ENCODE assay signal across 8 cellular contexts in the genomic region with DNA sequence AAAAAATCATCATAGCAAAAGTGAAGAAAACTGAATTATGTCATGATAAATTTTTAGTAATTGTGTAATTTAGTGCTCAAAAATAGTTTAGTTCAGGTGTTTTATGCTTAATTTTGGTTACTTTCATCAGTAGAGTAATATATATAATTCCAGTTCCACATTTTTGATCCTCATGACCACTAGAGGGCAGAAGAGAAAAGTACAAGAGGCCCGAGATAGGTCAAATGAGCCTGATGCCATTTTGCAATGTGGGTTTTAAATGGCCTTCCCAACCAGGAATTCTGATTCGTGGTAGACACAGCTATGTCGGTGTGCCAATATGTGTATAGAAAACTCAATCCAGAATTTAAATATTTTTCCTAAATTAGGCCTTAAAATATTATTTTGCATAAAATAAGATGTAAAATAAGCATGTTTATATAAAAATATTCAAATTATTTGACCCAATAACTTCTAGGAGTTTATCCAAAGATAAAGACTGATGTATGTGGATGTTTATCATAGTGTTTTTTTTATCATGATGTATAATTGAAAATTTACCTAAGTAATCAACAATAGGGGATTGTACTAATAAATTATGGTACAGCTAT.
A peak's percentile ranks its signal among the peaks of the same experiment; 100 is the strongest.
DNase-seq lines count a peak whose midpoint lies in the region; ATAC-seq and TF ChIP-seq lines count a peak whose summit lies in the region.

No MANE protein-coding gene starts in this region.

- ATAC-seq in esophagus mucosa, result peak; percentile 57
- ATAC-seq in naive thymus-derived CD8-positive, alpha-beta T cell, result peak; percentile 51 to 61
- no peak for ATAC-seq in stimulated activated memory B cell treated with anti-CD40 and anti-IgM and Interleukin-4, amounts not matched to agents 10 μg/mL and 1 μg/mL and 100 μg/mL, for 72 hours

- no peaks in the 10 kb centered on the region for H3K79me2 ChIP-seq in SK-N-SH (ENCODE audit: insufficient read depth)

- peaks cover 0 to 2% (median 0%) of the 10 kb centered on the region in 3 donors for H3K36me3 Mint-ChIP-seq in naive thymus-derived CD8-positive, alpha-beta T cell
- no peaks in the 10 kb centered on the region for H3K36me3 Mint-ChIP-seq in stimulated activated memory B cell treated with anti-CD40 and anti-IgM and Interleukin-4, amounts not matched to agents 10 μg/mL and 1 μg/mL and 100 μg/mL, for 72 hours
- no peaks in the 10 kb centered on the region for H3K36me3 Mint-ChIP-seq in activated T-helper 2 cell treated with anti-CD3 and anti-CD28 coated beads, Interferon-gamma antibody, Interleukin-2, Interleukin-4, amounts not matched to agents 10 μg/mL and 5 μg/mL and 100 μg/mL, durations not matched to agents 14 hours and 24 hours and 36 hours (ENCODE audit: low read depth)

- no peak overlapping the region for H3K4me3 Mint-ChIP-seq in naive thymus-derived CD8-positive, alpha-beta T cell
- H3K4me3 Mint-ChIP-seq in stimulated activated memory B cell treated with anti-CD40 and anti-IgM and Interleukin-4, amounts not matched to agents 10 μg/mL and 1 μg/mL and 100 μg/mL, for 72 hours, result no peak overlapping the region
- H3K4me3 Mint-ChIP-seq in activated T-helper 2 cell treated with anti-CD3 and anti-CD28 coated beads, Interferon-gamma antibody, Interleukin-2, Interleukin-4, amounts not matched to agents 10 μg/mL and 5 μg/mL and 100 μg/mL, durations not matched to agents 14 hours and 24 hours and 36 hours (ENCODE audit: low read depth), result no peak overlapping the region

- H3K4me1 Mint-ChIP-seq in naive thymus-derived CD8-positive, alpha-beta T cell, result no peaks in the 10 kb centered on the region
- H3K4me1 Mint-ChIP-seq in stimulated activated memory B cell treated with anti-CD40 and anti-IgM and Interleukin-4, amounts not matched to agents 10 μg/mL and 1 μg/mL and 100 μg/mL, for 72 hours, result no peaks in the 10 kb centered on the region
- no peaks in the 10 kb centered on the region for H3K4me1 Mint-ChIP-seq in activated T-helper 2 cell treated with anti-CD3 and anti-CD28 coated beads, Interferon-gamma antibody, Interleukin-2, Interleukin-4, amounts not matched to agents 10 μg/mL and 5 μg/mL and 100 μg/mL, durations not matched to agents 14 hours and 24 hours and 36 hours (ENCODE audit: low read depth)

- H3K4me2 ChIP-seq in SK-N-SH, result no peak overlapping the region

- H3K27ac ChIP-seq in SK-N-SH (ENCODE audit: low read depth in 2 of 2, low read length in 1 of 2), result no peak overlapping the region

- H3F3A ChIP-seq in SK-N-SH (replicated peaks; ENCODE audit: insufficient read depth), result no peaks in the 10 kb centered on the region

- TF ChIP-seq RAD21 in SK-N-SH (IDR thresholded peaks at IDR 0.05; ENCODE audit: low read length), result peak; percentile 89

- H3K9me3 ChIP-seq in SK-N-SH, result no peaks in the 10 kb centered on the region

- no peak overlapping the region for H3K27ac Mint-ChIP-seq in naive thymus-derived CD8-positive, alpha-beta T cell
- H3K27ac Mint-ChIP-seq in stimulated activated memory B cell treated with anti-CD40 and anti-IgM and Interleukin-4, amounts not matched to agents 10 μg/mL and 1 μg/mL and 100 μg/mL, for 72 hours, result no peak overlapping the region
- H3K27ac Mint-ChIP-seq in activated T-helper 2 cell treated with anti-CD3 and anti-CD28 coated beads, Interferon-gamma antibody, Interleukin-2, Interleukin-4, amounts not matched to agents 10 μg/mL and 5 μg/mL and 100 μg/mL, durations not matched to agents 14 hours and 24 hours and 36 hours, result no peak overlapping the region

- WGBS in SK-N-SH (ENCODE audit: low lambda C conversion rate), result 2% methylated on average over 3 of the region's 3 CpGs

- no peaks in the 10 kb centered on the region for H3K27me3 ChIP-seq in SK-N-SH (ENCODE audit: insufficient read depth)

- no peaks in the 10 kb centered on the region for H3K36me3 ChIP-seq in SK-N-SH (replicated peaks in 1 of 2; ENCODE audit: control insufficient read depth in 1 of 2, insufficient read depth in 2 of 2, low read length in 1 of 2)

- H3K4me1 ChIP-seq in SK-N-SH (ENCODE audit: control insufficient read depth in 1 of 2, insufficient read depth in 2 of 2, low read depth in 1 of 2, low read length in 1 of 2), result no peaks in the 10 kb centered on the region

- POLR2A ChIA-PET in SK-N-SH (lab: Yijun Ruan, JAX), result no interaction called here
- POLR2A ChIA-PET in naive thymus-derived CD8-positive, alpha-beta T cell (lab: Charles Lee), result no interaction called here

- H3K27me3 Mint-ChIP-seq in naive thymus-derived CD8-positive, alpha-beta T cell, result peaks cover 0 to 6% (median 0%) of the 10 kb centered on the region in 5 donors
- H3K27me3 Mint-ChIP-seq in stimulated activated memory B cell treated with anti-CD40 and anti-IgM and Interleukin-4, amounts not matched to agents 10 μg/mL and 1 μg/mL and 100 μg/mL, for 72 hours, result no peaks in the 10 kb centered on the region
- H3K27me3 Mint-ChIP-seq in activated T-helper 2 cell treated with anti-CD3 and anti-CD28 coated beads, Interferon-gamma antibody, Interleukin-2, Interleukin-4, amounts not matched to agents 10 μg/mL and 5 μg/mL and 100 μg/mL, durations not matched to agents 14 hours and 24 hours and 36 hours (ENCODE audit: low read depth), result peaks cover 11% of the 10 kb centered on the region

- DNase-seq in AG09319 (ENCODE audit: extremely low read depth, low read depth), result peak; percentile 36
- DNase-seq in NAMALWA (ENCODE audit: low spot score), result peak; percentile 77
- peak; percentile 78 for DNase-seq in SK-N-SH
- DNase-seq in naive thymus-derived CD8-positive, alpha-beta T cell, result peak in 6 of 10 donors; percentile 17 to 69 (median 40)
- DNase-seq in activated T-helper 2 cell treated with anti-CD3 and anti-CD28 coated beads, Interferon-gamma antibody, Interleukin-2, Interleukin-4, amounts not matched to agents 10 μg/mL and 5 μg/mL and 100 μg/mL, durations not matched to agents 14 hours and 24 hours and 36 hours (ENCODE audit: low spot score), result no peak

- H2AFZ ChIP-seq in SK-N-SH (ENCODE audit: low read depth), result no peak overlapping the region

- intact Hi-C loops in activated T-helper 2 cell treated with anti-CD3 and anti-CD28 coated beads, Interferon-gamma antibody, Interleukin-2, Interleukin-4, amounts not matched to agents 10 μg/mL and 5 μg/mL and 100 μg/mL, durations not matched to agents 14 hours and 24 hours and 36 hours (cut with micrococcal nuclease), result loop anchor here (1.0 to 5.0 kb wide), 5 partner anchors 44 to 351 kb away; no protein-coding TSS in a partner anchor

- no peaks in the 10 kb centered on the region for H4K20me1 ChIP-seq in SK-N-SH (ENCODE audit: insufficient read depth)

- H3K9ac ChIP-seq in SK-N-SH, result no peak overlapping the region

- no peaks in the 10 kb centered on the region for H3K9me2 ChIP-seq in SK-N-SH

- TF ChIP-seq CTCF in AG09319 (IDR thresholded peaks at IDR 0.05; ENCODE audit: low read depth, low read length) (peak; percentile 62), GM12872 (IDR thresholded peaks at IDR 0.05; ENCODE audit: insufficient read depth, low read depth, low read length) (peak; percentile 58), SK-N-SH (IDR thresholded peaks at IDR 0.05) (peak; percentile 82)

- no peak for TF ChIP-seq EP300 in SK-N-SH (IDR thresholded peaks at IDR 0.05; ENCODE audit: borderline replicate concordance in 1 of 2, low read depth in 1 of 2, low read length in 1 of 2)

- peak overlapping the region in 1 of 2 experiments; percentile 24; a peak in 1 of 4 replicates for H3K4me3 ChIP-seq in SK-N-SH (ENCODE audit: low read depth in 2 of 2, low read length in 1 of 2)

- CTCF ChIA-PET in SK-N-SH (lab: Yijun Ruan, JAX), result interaction anchor here (0.6 to 3.8 kb wide), 18 partner anchors 8 to 355 kb away, joined by 3 to 24 read pairs (median 6); a partner anchor contains a TSS

- H3K9me3 Mint-ChIP-seq in naive thymus-derived CD8-positive, alpha-beta T cell, result peaks cover 0 to 3% (median 0%) of the 10 kb centered on the region in 9 donors
- no peaks in the 10 kb centered on the region for H3K9me3 Mint-ChIP-seq in stimulated activated memory B cell treated with anti-CD40 and anti-IgM and Interleukin-4, amounts not matched to agents 10 μg/mL and 1 μg/mL and 100 μg/mL, for 72 hours
- H3K9me3 Mint-ChIP-seq in activated T-helper 2 cell treated with anti-CD3 and anti-CD28 coated beads, Interferon-gamma antibody, Interleukin-2, Interleukin-4, amounts not matched to agents 10 μg/mL and 5 μg/mL and 100 μg/mL, durations not matched to agents 14 hours and 24 hours and 36 hours, result no peaks in the 10 kb centered on the region

TF ChIP-seq in SK-N-SH, 30 proteins besides CTCF, POLR2A, EP300 and RAD21:
- no peak for TF ChIP-seq FOXJ3 (CRISPR knock-in tag; IDR thresholded peaks at IDR 0.05)
- TF ChIP-seq NRF1 (IDR thresholded peaks at IDR 0.05; ENCODE audit: low read depth, low read length), result 0 out of 2 replicates have a peak, but pooled peaks have one; percentile 19
- peak; percentile 83 for TF ChIP-seq SMC3 (IDR thresholded peaks at IDR 0.05; ENCODE audit: low read depth, low read length)
- TF ChIP-seq YY1 (IDR thresholded peaks at IDR 0.05; ENCODE audit: low read depth), result peak; percentile 57; the same call in 1 of the 2 replicates
- TF ChIP-seq RCOR1 (IDR thresholded peaks at IDR 0.05; ENCODE audit: low read length), result no peak
- TF ChIP-seq MXI1 (IDR thresholded peaks at IDR 0.05; ENCODE audit: low read depth, low read length), result peak; percentile 29; the same call in 1 of the 2 replicates
